Comparison of ENCODE assay signal across 1 cellular context in genomic region chr3:150362515-150363302, GRCh38.
A peak's percentile ranks its signal among the peaks of the same experiment; 100 is the strongest.
TF ChIP-seq lines count a peak whose summit lies in the region.

No MANE protein-coding gene starts in this region.

TF ChIP-seq in HepG2, 621 proteins besides CTCF, POLR2A, EP300 and RAD21 (continues in another document):
- TF ChIP-seq KLF16 (CRISPR knock-in tag; IDR thresholded peaks at IDR 0.05) (no peak), GPBP1L1 (CRISPR knock-in tag; IDR thresholded peaks at IDR 0.05) (no peak), ZNF644 (CRISPR knock-in tag; IDR thresholded peaks at IDR 0.05; ENCODE audit: low read depth) (no peak), SOX13 (IDR thresholded peaks at IDR 0.05) (no peak), SOX13 (CRISPR knock-in tag; conservative IDR thresholded peaks at IDR 0.05 in 1 of 2, IDR thresholded peaks at IDR 0.05 in 1 of 2) (peak in 1 of 2 experiments; percentile 31; a peak in 1 of 4 replicates), ARID5B (CRISPR knock-in tag; IDR thresholded peaks at IDR 0.05) (peak; percentile 70), SP2 (CRISPR knock-in tag; IDR thresholded peaks at IDR 0.05) (no peak), ZBTB26 (CRISPR knock-in tag; IDR thresholded peaks at IDR 0.05; ENCODE audit: borderline replicate concordance) (no peak), SOX5 (CRISPR knock-in tag; IDR thresholded peaks at IDR 0.05; ENCODE audit: borderline replicate concordance) (peak; percentile 40; the same call in 1 of the 2 replicates), ZNF124 (CRISPR knock-in tag; IDR thresholded peaks at IDR 0.05) (no peak), ZNF773 (CRISPR knock-in tag; IDR thresholded peaks at IDR 0.05; ENCODE audit: borderline replicate concordance) (no peak), SNRNP70 (IDR thresholded peaks at IDR 0.05; ENCODE audit: low read depth, low read length) (no peak), NR2F2 (IDR thresholded peaks at IDR 0.05; ENCODE audit: borderline replicate concordance, low read depth) (no peak), ZNF350 (CRISPR knock-in tag; IDR thresholded peaks at IDR 0.05; ENCODE audit: borderline replicate concordance, low read depth) (no peak), AHR (CRISPR knock-in tag; IDR thresholded peaks at IDR 0.05) (no peak), ZNF296 (CRISPR knock-in tag; conservative IDR thresholded peaks at IDR 0.05) (no peak), ZNF629 (CRISPR knock-in tag; conservative IDR thresholded peaks at IDR 0.05) (peak; percentile 96), ZNF138 (CRISPR knock-in tag; IDR thresholded peaks at IDR 0.05; ENCODE audit: low read depth) (no peak), MXI1 (IDR thresholded peaks at IDR 0.05; ENCODE audit: borderline replicate concordance, low read depth, low read length) (no peak), ZC3H13 (CRISPR knock-in tag; IDR thresholded peaks at IDR 0.05) (no peak), PRPF4 (IDR thresholded peaks at IDR 0.05; ENCODE audit: low read depth, low read length, poor library complexity, severe bottlenecking) (no peak), ERF (CRISPR knock-in tag; IDR thresholded peaks at IDR 0.05) (0 out of 2 replicates have a peak, but pooled peaks have one; percentile 17), JUN (CRISPR knock-in tag; IDR thresholded peaks at IDR 0.05) (no peak), ZMYM2 (CRISPR knock-in tag; IDR thresholded peaks at IDR 0.05) (peak; percentile 83; the same call in 1 of the 2 replicates), ZNF562 (CRISPR knock-in tag; IDR thresholded peaks at IDR 0.05; ENCODE audit: borderline replicate concordance) (no peak), TCF12 (IDR thresholded peaks at IDR 0.05) (no peak), TCF12 (CRISPR knock-in tag; IDR thresholded peaks at IDR 0.05) (no peak), ZKSCAN1 (IDR thresholded peaks at IDR 0.05; ENCODE audit: low read length) (no peak), ZBTB49 (CRISPR knock-in tag; IDR thresholded peaks at IDR 0.05; ENCODE audit: borderline replicate concordance) (no peak), ELF3 (CRISPR knock-in tag; IDR thresholded peaks at IDR 0.05) (0 out of 2 replicates have a peak, but pooled peaks have one; percentile 43), MIER3 (CRISPR knock-in tag; IDR thresholded peaks at IDR 0.05; ENCODE audit: borderline replicate concordance) (no peak), ZNF280D (CRISPR knock-in tag; IDR thresholded peaks at IDR 0.05) (0 out of 2 replicates have a peak, but pooled peaks have one; percentile 31), ZFP41 (CRISPR knock-in tag; IDR thresholded peaks at IDR 0.05; ENCODE audit: borderline replicate concordance) (no peak), FOXA1 (IDR thresholded peaks at IDR 0.05) (no peak), FOXA1 (CRISPR knock-in tag; IDR thresholded peaks at IDR 0.05) (peak; percentile 33; the same call in 1 of the 2 replicates), GATAD1 (CRISPR knock-in tag; IDR thresholded peaks at IDR 0.05) (no peak), ZNF772 (CRISPR knock-in tag; IDR thresholded peaks at IDR 0.05) (no peak), FOXK1 (CRISPR knock-in tag; IDR thresholded peaks at IDR 0.05; ENCODE audit: borderline replicate concordance, low read depth) (peak; percentile 35; the same call in 1 of the 2 replicates), ETV5 (CRISPR knock-in tag; IDR thresholded peaks at IDR 0.05; ENCODE audit: borderline replicate concordance) (peak; percentile 37; the same call in 1 of the 2 replicates), SMAD9 (CRISPR knock-in tag; IDR thresholded peaks at IDR 0.05) (no peak)
- TF ChIP-seq, protein P1, sequence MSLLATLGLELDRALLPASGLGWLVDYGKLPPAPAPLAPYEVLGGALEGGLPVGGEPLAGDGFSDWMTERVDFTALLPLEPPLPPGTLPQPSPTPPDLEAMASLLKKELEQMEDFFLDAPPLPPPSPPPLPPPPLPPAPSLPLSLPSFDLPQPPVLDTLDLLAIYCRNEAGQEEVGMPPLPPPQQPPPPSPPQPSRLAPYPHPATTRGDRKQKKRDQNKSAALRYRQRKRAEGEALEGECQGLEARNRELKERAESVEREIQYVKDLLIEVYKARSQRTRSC (CRISPR knock-in tag; IDR thresholded peaks at IDR 0.05; ENCODE audit: low read depth) = no peak
- TF ChIP-seq, protein P2, sequence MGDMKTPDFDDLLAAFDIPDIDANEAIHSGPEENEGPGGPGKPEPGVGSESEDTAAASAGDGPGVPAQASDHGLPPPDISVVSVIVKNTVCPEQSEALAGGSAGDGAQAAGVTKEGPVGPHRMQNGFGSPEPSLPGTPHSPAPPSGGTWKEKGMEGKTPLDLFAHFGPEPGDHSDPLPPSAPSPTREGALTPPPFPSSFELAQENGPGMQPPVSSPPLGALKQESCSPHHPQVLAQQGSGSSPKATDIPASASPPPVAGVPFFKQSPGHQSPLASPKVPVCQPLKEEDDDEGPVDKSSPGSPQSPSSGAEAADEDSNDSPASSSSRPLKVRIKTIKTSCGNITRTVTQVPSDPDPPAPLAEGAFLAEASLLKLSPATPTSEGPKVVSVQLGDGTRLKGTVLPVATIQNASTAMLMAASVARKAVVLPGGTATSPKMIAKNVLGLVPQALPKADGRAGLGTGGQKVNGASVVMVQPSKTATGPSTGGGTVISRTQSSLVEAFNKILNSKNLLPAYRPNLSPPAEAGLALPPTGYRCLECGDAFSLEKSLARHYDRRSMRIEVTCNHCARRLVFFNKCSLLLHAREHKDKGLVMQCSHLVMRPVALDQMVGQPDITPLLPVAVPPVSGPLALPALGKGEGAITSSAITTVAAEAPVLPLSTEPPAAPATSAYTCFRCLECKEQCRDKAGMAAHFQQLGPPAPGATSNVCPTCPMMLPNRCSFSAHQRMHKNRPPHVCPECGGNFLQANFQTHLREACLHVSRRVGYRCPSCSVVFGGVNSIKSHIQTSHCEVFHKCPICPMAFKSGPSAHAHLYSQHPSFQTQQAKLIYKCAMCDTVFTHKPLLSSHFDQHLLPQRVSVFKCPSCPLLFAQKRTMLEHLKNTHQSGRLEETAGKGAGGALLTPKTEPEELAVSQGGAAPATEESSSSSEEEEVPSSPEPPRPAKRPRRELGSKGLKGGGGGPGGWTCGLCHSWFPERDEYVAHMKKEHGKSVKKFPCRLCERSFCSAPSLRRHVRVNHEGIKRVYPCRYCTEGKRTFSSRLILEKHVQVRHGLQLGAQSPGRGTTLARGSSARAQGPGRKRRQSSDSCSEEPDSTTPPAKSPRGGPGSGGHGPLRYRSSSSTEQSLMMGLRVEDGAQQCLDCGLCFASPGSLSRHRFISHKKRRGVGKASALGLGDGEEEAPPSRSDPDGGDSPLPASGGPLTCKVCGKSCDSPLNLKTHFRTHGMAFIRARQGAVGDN (CRISPR knock-in tag; IDR thresholded peaks at IDR 0.05) = no peak
